ENCODE assay signal across 22 cellular contexts in genomic region chr7:124310934-124311390, GRCh38.
"Had no signal": no experiment of that assay in that cellular context is flagged by ENCODE, and none has a peak within 500 bp of the region (broad histone marks: within the 10 kb centered on the region; RNA-seq: fewer than 3 reads in every experiment).

No MANE protein-coding gene starts in this region.

- DNase-seq: activated naive CD4-positive, alpha-beta T cell; activated naive CD8-positive, alpha-beta T cell treated with anti-CD3 and anti-CD28 coated beads for 36 hours; activated T-cell treated with anti-CD3 and anti-CD28 coated beads, Interleukin-2, amount 50 U/mL, for 1 hour; amygdala; body of pancreas; caudate nucleus; foreskin keratinocyte; glutamatergic neuron; hippocampal formation; lower lobe of right lung; mucosa of descending colon; naive B cell; psoas muscle; right cardiac atrium; stimulated activated CD4-positive, alpha-beta T cell treated with anti-CD3 and anti-CD28 coated beads, Interleukin-15, amount 100 ng/mL, for 24 hours; stimulated activated CD4-positive, alpha-beta T cell treated with anti-CD3 and anti-CD28 coated beads, Interleukin-2, amount 100 ng/mL, for 48 hours; T-cell; transverse colon; uterus had no signal

- H3K4me3 ChIP-seq: body of pancreas, lower lobe of right lung, mucosa of descending colon, psoas muscle, skin epidermis, transverse colon, uterus had no signal

- H3K27ac ChIP-seq: body of pancreas, epithelial cell of prostate, foreskin keratinocyte, lower lobe of right lung, psoas muscle, skin epidermis, transverse colon, uterus had no signal

- H3K4me1 ChIP-seq: body of pancreas, foreskin keratinocyte, lower lobe of right lung, psoas muscle, transverse colon, uterus had no signal

- ATAC-seq: activated T-helper 17 cell treated with anti-CD3 and anti-CD28 coated beads, Interleukin-2, amount 50 U/mL, for 72 hours; body of pancreas; foreskin keratinocyte; lower lobe of right lung; mucosa of descending colon; psoas muscle; right cardiac atrium; T-cell had no signal

- H3K9me3 ChIP-seq: body of pancreas, lower lobe of right lung, mucosa of descending colon, psoas muscle, transverse colon, uterus had no signal

- H3K36me3 ChIP-seq: lower lobe of right lung, transverse colon, uterus had no signal

- H3K27me3 ChIP-seq: body of pancreas, foreskin keratinocyte, transverse colon, uterus had no signal
